Comparison of ENCODE assay signal across 26 cellular contexts in the genomic region with DNA sequence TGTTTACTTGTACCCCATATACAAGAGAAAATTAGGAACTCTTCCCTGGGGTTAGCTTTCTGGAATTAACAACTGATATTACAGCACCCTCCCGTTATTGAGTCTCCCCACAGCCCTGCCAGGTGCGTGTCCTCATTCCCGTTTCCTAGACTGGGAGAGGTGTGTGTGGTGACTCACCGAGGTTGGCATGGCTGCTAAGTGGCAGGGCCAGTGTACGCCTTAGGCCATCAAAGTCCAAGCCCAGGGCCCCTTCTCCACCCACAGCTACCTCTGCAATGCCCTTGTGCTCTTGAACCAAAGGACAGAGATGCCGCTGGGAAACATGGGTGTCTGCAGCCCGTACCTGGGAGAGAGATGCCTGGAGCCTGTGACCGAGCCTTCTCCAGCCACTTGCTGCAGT. TPM values are rescaled to one million over a fixed set of nuclear protein-coding genes. Genes with fewer than 3 reads are reported as not detected.
DNase-seq lines count a peak whose midpoint lies in the region; ATAC-seq and TF ChIP-seq lines count a peak whose summit lies in the region.
"Had no signal": no experiment of that assay in that cellular context is flagged by ENCODE, and none has a peak within 500 bp of the region (broad histone marks: within the 10 kb centered on the region; RNA-seq: fewer than 3 reads in every experiment).

No MANE protein-coding gene starts in this region.

- 82 to 91% methylated on average over 8 of the region's 8 CpGs for WGBS in sigmoid colon, 2 donors

- H3K4me3 Mint-ChIP-seq in WTC11 (no peak overlapping the region), nephron progenitor cell (no peak overlapping the region)
- H3K4me3 Mint-ChIP-seq: activated CD4-positive, alpha-beta T cell treated with anti-CD3 and anti-CD28 coated beads, Interleukin-2, amount 10 ng/mL, durations not matched to agents 7 days and 5 days; activated CD8-positive, alpha-beta memory T cell treated with anti-CD3 and anti-CD28 coated beads, Interleukin-2, amount 10 ng/mL, durations not matched to agents 7 days and 5 days; activated naive CD4-positive, alpha-beta T cell treated with anti-CD3 and anti-CD28 coated beads for 36 hours; activated T-cell treated with anti-CD3 and anti-CD28 coated beads, Interleukin-2, amount 50 U/mL, for 72 hours; GM23338; nephron; T-helper 2 cell treated with Interferon-gamma antibody and Interleukin-4, amounts not matched to agents 5 μg/mL and 100 μg/mL, for 36 hours; type B pancreatic cell had no signal

- H3K9me3 ChIP-seq in sigmoid colon, result no peaks in the 10 kb centered on the region
- H3K9me3 ChIP-seq: A549, left ventricle myocardium inferior had no signal

- DNase-seq in H7 (peak; percentile 12), WTC11 (ENCODE audit: low spot score) (no peak), foreskin keratinocyte (peak in 1 of 2 donors; percentile 64), sigmoid colon (peak; percentile 43), nephron progenitor cell (no peak), NOMO-1 treated with dmso at 0.1 percent for 144 hours (lab: John Stamatoyannopoulos, UW; ENCODE audit: unreplicated experiment) (no peak)
- DNase-seq: activated CD4-positive, alpha-beta T cell treated with anti-CD3 and anti-CD28 coated beads, Interleukin-2, amount 10 ng/mL, durations not matched to agents 7 days and 5 days; activated CD8-positive, alpha-beta memory T cell treated with anti-CD3 and anti-CD28 coated beads, Interleukin-2, amount 10 ng/mL, durations not matched to agents 7 days and 5 days; activated naive CD4-positive, alpha-beta T cell treated with anti-CD3 and anti-CD28 coated beads for 36 hours; activated T-cell treated with anti-CD3 and anti-CD28 coated beads, Interleukin-2, amount 50 U/mL, for 72 hours; DMS53; Kasumi-1; left ventricle myocardium inferior; NCI-H524 treated with DMSO at 0.1 percent for 48 hours; stimulated activated CD8-positive, alpha-beta memory T cell treated with anti-CD3 and anti-CD28 coated beads, Interleukin-4, amount 100 ng/mL, for 48 hours had no signal

- H3K27ac ChIP-seq in foreskin keratinocyte, result no peak overlapping the region
- H3K27ac ChIP-seq in sigmoid colon, result peak overlapping the region in 3 of 4 donors; percentile 67 to 80 (median 79)
- H3K27ac ChIP-seq: A549, left ventricle myocardium inferior, VCaP had no signal

- H3K36me3 Mint-ChIP-seq in WTC11 (peaks cover 23% of the 10 kb centered on the region), nephron progenitor cell (ENCODE audit: low read depth) (peaks cover 38% of the 10 kb centered on the region)
- H3K36me3 Mint-ChIP-seq: activated CD8-positive, alpha-beta memory T cell treated with anti-CD3 and anti-CD28 coated beads, Interleukin-2, amount 10 ng/mL, durations not matched to agents 7 days and 5 days had no signal

- no peak for TF ChIP-seq EP300 in sigmoid colon (IDR thresholded peaks at IDR 0.05)

- H3K9me3 Mint-ChIP-seq in WTC11 (no peaks in the 10 kb centered on the region), nephron progenitor cell (no peaks in the 10 kb centered on the region)
- H3K9me3 Mint-ChIP-seq: activated CD4-positive, alpha-beta T cell treated with anti-CD3 and anti-CD28 coated beads, Interleukin-2, amount 10 ng/mL, durations not matched to agents 7 days and 5 days; activated naive CD4-positive, alpha-beta T cell treated with anti-CD3 and anti-CD28 coated beads for 36 hours; activated T-cell treated with anti-CD3 and anti-CD28 coated beads, Interleukin-2, amount 50 U/mL, for 72 hours; GM23338; nephron; T-helper 2 cell treated with Interferon-gamma antibody and Interleukin-4, amounts not matched to agents 5 μg/mL and 100 μg/mL, for 36 hours; type B pancreatic cell had no signal

- H3K4me1 Mint-ChIP-seq in WTC11, result peaks cover 13% of the 10 kb centered on the region
- H3K4me1 Mint-ChIP-seq in nephron progenitor cell, result no peaks in the 10 kb centered on the region
- H3K4me1 Mint-ChIP-seq: activated CD4-positive, alpha-beta T cell treated with anti-CD3 and anti-CD28 coated beads, Interleukin-2, amount 10 ng/mL, durations not matched to agents 7 days and 5 days; nephron had no signal

- no peak for TF ChIP-seq POLR2A in sigmoid colon (IDR thresholded peaks at IDR 0.05)

- TF ChIP-seq CTCF in WTC11 (IDR thresholded peaks at IDR 0.05), result no peak
- no peak for TF ChIP-seq CTCF in foreskin keratinocyte (conservative IDR thresholded peaks at IDR 0.05)
- TF ChIP-seq CTCF in sigmoid colon (IDR thresholded peaks at IDR 0.05), result no peak
- no peak for TF ChIP-seq CTCF in nephron progenitor cell (IDR thresholded peaks at IDR 0.05)

- H3K27me3 Mint-ChIP-seq in WTC11 (ENCODE audit: low read depth) (no peaks in the 10 kb centered on the region), nephron progenitor cell (ENCODE audit: low read depth, poor library complexity) (peaks cover 2% of the 10 kb centered on the region)
- H3K27me3 Mint-ChIP-seq: activated CD4-positive, alpha-beta T cell treated with anti-CD3 and anti-CD28 coated beads, Interleukin-2, amount 10 ng/mL, durations not matched to agents 7 days and 5 days; activated CD8-positive, alpha-beta memory T cell treated with anti-CD3 and anti-CD28 coated beads, Interleukin-2, amount 10 ng/mL, durations not matched to agents 7 days and 5 days; type B pancreatic cell had no signal

- peaks cover 6% of the 10 kb centered on the region for H3K4me1 ChIP-seq in foreskin keratinocyte
- H3K4me1 ChIP-seq in sigmoid colon, result peaks cover 0 to 48% (median 35%) of the 10 kb centered on the region in 4 donors
- H3K4me1 ChIP-seq: A549 had no signal

- H3K27me3 ChIP-seq in H7 (ENCODE audit: control insufficient read depth, insufficient read depth, low read length) (no peaks in the 10 kb centered on the region), foreskin keratinocyte (no peaks in the 10 kb centered on the region), sigmoid colon (no peaks in the 10 kb centered on the region)

- H3K27ac Mint-ChIP-seq in WTC11 (peak overlapping the region; percentile 32; the same call in 1 of the 2 replicates), nephron progenitor cell (no peak overlapping the region)
- H3K27ac Mint-ChIP-seq: activated CD4-positive, alpha-beta T cell treated with anti-CD3 and anti-CD28 coated beads, Interleukin-2, amount 10 ng/mL, durations not matched to agents 7 days and 5 days; activated CD8-positive, alpha-beta memory T cell treated with anti-CD3 and anti-CD28 coated beads, Interleukin-2, amount 10 ng/mL, durations not matched to agents 7 days and 5 days; activated naive CD4-positive, alpha-beta T cell treated with anti-CD3 and anti-CD28 coated beads for 36 hours; activated T-cell treated with anti-CD3 and anti-CD28 coated beads, Interleukin-2, amount 50 U/mL, for 72 hours; GM23338; nephron; T-helper 2 cell treated with Interferon-gamma antibody and Interleukin-4, amounts not matched to agents 5 μg/mL and 100 μg/mL, for 36 hours; type B pancreatic cell had no signal

- H3K36me3 ChIP-seq in H7 (replicated peaks; ENCODE audit: control insufficient read depth, insufficient read depth, low read length) (peaks cover 8% of the 10 kb centered on the region), sigmoid colon (peaks cover 0 to 16% (median 0%) of the 10 kb centered on the region in 4 donors)

- ATAC-seq in WTC11 (no peak), foreskin keratinocyte (peak; percentile 88), HG02884 (IDR thresholded peaks at IDR 0.05; ENCODE audit: unreplicated experiment) (no peak), HG02571 (IDR thresholded peaks at IDR 0.05; ENCODE audit: unreplicated experiment) (no peak)
- ATAC-seq: A549; activated CD8-positive, alpha-beta memory T cell treated with anti-CD3 and anti-CD28 coated beads, Interleukin-2, amount 10 ng/mL, durations not matched to agents 7 days and 5 days; activated T-cell treated with anti-CD3 and anti-CD28 coated beads, Interleukin-2, amount 50 U/mL, for 72 hours; GM23338; SK-N-SH treated with all-trans-retinoic acid at 6 μM for 48 hours had no signal

- no peak overlapping the region for H3K4me3 ChIP-seq in H7 (ENCODE audit: insufficient read depth, low read depth, low read length)
- no peak overlapping the region for H3K4me3 ChIP-seq in sigmoid colon
- H3K4me3 ChIP-seq: A549, GM23338, left ventricle myocardium inferior had no signal

- POLR2A ChIA-PET in WTC11 (lab: Charles Lee), result no interaction called here

- CTCF ChIA-PET in WTC11 (lab: Charles Lee), result no interaction called here

- intact Hi-C loops in sigmoid colon (cut with DNase I), result no loop called here

TF ChIP-seq in WTC11, 78 proteins besides CTCF, POLR2A, EP300 and RAD21:
- TF ChIP-seq JUN (CRISPR knock-in tag; IDR thresholded peaks at IDR 0.05), result no peak
- TF ChIP-seq ZNF232 (CRISPR knock-in tag; IDR thresholded peaks at IDR 0.05), result no peak
- TF ChIP-seq SMAD4 (CRISPR knock-in tag; IDR thresholded peaks at IDR 0.05), result no peak

RNA-seq across cellular contexts. Expression of a gene that starts 12.3 kb away (rescaled TPM):
- total RNA-seq in H7 (2014; rRNA removed; shearing (Covaris generic)), result 20.2 and 30.1 TPM in 2 replicates
- total RNA-seq in WTC11 (2021), result 47.9 to 56.3 TPM (median 53.8 TPM) in 3 replicates
- 13.4 and 13.5 TPM in 2 replicates for total RNA-seq in foreskin keratinocyte
- 16.8 and 17.7 TPM in 2 replicates for polyA plus RNA-seq in foreskin keratinocyte
- total RNA-seq in sigmoid colon, result 10 to 100 TPM; 15.9 to 27.7 (median 25.1) TPM
- 10 to 100 TPM; 15.0 to 27.9 (median 17.8) TPM for polyA plus RNA-seq in sigmoid colon

RNA-seq across cellular contexts. Expression of a gene that starts 53.3 kb away (rescaled TPM):
- 3.8 and 6.8 TPM in 2 replicates for total RNA-seq in H7 (2014; rRNA removed; shearing (Covaris generic))
- 2.7 to 5.9 TPM (median 4.5 TPM) in 3 replicates for total RNA-seq in WTC11 (2021)
- not detected in 2 replicates for total RNA-seq in foreskin keratinocyte
- not detected in 2 replicates for polyA plus RNA-seq in foreskin keratinocyte
- total RNA-seq in sigmoid colon, result not detected
- not detected for polyA plus RNA-seq in sigmoid colon
- total RNA-seq: activated CD4-positive, alpha-beta T cell treated with anti-CD3 and anti-CD28 coated beads, Interleukin-2, amount 10 ng/mL, durations not matched to agents 7 days and 5 days; activated CD8-positive, alpha-beta memory T cell treated with anti-CD3 and anti-CD28 coated beads, Interleukin-2, amount 10 ng/mL, durations not matched to agents 7 days and 5 days; activated naive CD4-positive, alpha-beta T cell treated with anti-CD3 and anti-CD28 coated beads for 36 hours; activated T-cell treated with anti-CD3 and anti-CD28 coated beads, Interleukin-2, amount 50 U/mL, for 72 hours; dermis microvascular lymphatic vessel endothelial cell; GM23338; left ventricle myocardium inferior; posterior vena cava had no signal
- polyA plus RNA-seq: A549 had no signal

Comparison
In these comparisons a context has a peak if more than half of its experiments do, and no peak if none do; other contexts are left out.
1. DNase-seq: peak in H7 (single experiment) and sigmoid colon (single experiment); none in WTC11 (single experiment), nephron progenitor cell (single experiment) and NOMO-1 treated with dmso at 0.1 percent for 144 hours (single experiment).